23 cellular contexts compared by ENCODE assay signal in genomic region chr17:12927001-12927400, GRCh38.
"Had no signal": no experiment of that assay in that cellular context is flagged by ENCODE, and none has a peak within 500 bp of the region (broad histone marks: within the 10 kb centered on the region; RNA-seq: fewer than 3 reads in every experiment).

No MANE protein-coding gene starts in this region.

- H3K27me3 Mint-ChIP-seq: activated naive CD4-positive, alpha-beta T cell treated with anti-CD3 and anti-CD28 coated beads, Interleukin-2, amount 10 ng/mL, durations not matched to agents 7 days and 5 days; activated naive CD8-positive, alpha-beta T cell treated with anti-CD3 and anti-CD28 coated beads, Interleukin-2, amount 10 ng/mL, durations not matched to agents 7 days and 5 days had no signal

- H3K27ac Mint-ChIP-seq: activated naive CD4-positive, alpha-beta T cell treated with anti-CD3 and anti-CD28 coated beads, Interleukin-2, amount 10 ng/mL, durations not matched to agents 7 days and 5 days; activated naive CD8-positive, alpha-beta T cell treated with anti-CD3 and anti-CD28 coated beads, Interleukin-2, amount 10 ng/mL, durations not matched to agents 7 days and 5 days; activated T-cell treated with anti-CD3 and anti-CD28 coated beads, Interleukin-2, amount 50 U/mL, for 24 hours; naive thymus-derived CD4-positive, alpha-beta T cell; neural progenitor cell had no signal

- DNase-seq: activated CD4-positive, alpha-beta T cell treated with anti-CD3 and anti-CD28 coated beads for 4 hours; activated CD4-positive, alpha-beta T cell treated with anti-CD3 and anti-CD28 coated beads, Interleukin-2, amount 50 U/mL, for 48 hours; activated CD8-positive, alpha-beta memory T cell treated with anti-CD3 and anti-CD28 coated beads, Interleukin-2, amount 50 U/mL, for 4 hours; activated gamma-delta T cell; activated naive CD4-positive, alpha-beta T cell treated with anti-CD3 and anti-CD28 coated beads, Interleukin-2, amount 10 ng/mL, durations not matched to agents 7 days and 5 days; activated naive CD8-positive, alpha-beta T cell treated with anti-CD3 and anti-CD28 coated beads, Interleukin-2, amount 10 ng/mL, durations not matched to agents 7 days and 5 days; activated T-cell treated with anti-CD3 and anti-CD28 coated beads, Interleukin-2, amount 50 U/mL, for 24 hours; amniotic stem cell; central memory CD4-positive, alpha-beta T cell; effector CD4-positive, alpha-beta T cell; esophagus squamous epithelium; foreskin melanocyte; islet precursor cell; midbrain; naive thymus-derived CD4-positive, alpha-beta T cell; stimulated activated CD4-positive, alpha-beta T cell treated with anti-CD3 and anti-CD28 coated beads, Interleukin-12 subunit alpha, Interleukin-12 subunit beta, amount 100 ng/mL, for 4 hours; stimulated activated CD4-positive, alpha-beta T cell treated with anti-CD3 and anti-CD28 coated beads, Interleukin-4, amount 100 ng/mL, for 1 hour; stimulated activated naive CD8-positive, alpha-beta T cell treated with anti-CD3 and anti-CD28 coated beads, Interleukin-15, Interleukin-2, amounts not matched to agents 100 U/mL and 50 U/mL, for 24 hours; testis had no signal

- H3K4me3 Mint-ChIP-seq: activated naive CD4-positive, alpha-beta T cell treated with anti-CD3 and anti-CD28 coated beads, Interleukin-2, amount 10 ng/mL, durations not matched to agents 7 days and 5 days; activated naive CD8-positive, alpha-beta T cell treated with anti-CD3 and anti-CD28 coated beads, Interleukin-2, amount 10 ng/mL, durations not matched to agents 7 days and 5 days; activated T-cell treated with anti-CD3 and anti-CD28 coated beads, Interleukin-2, amount 50 U/mL, for 24 hours; naive thymus-derived CD4-positive, alpha-beta T cell; neural progenitor cell had no signal

- H3K36me3 Mint-ChIP-seq: activated naive CD4-positive, alpha-beta T cell treated with anti-CD3 and anti-CD28 coated beads, Interleukin-2, amount 10 ng/mL, durations not matched to agents 7 days and 5 days; activated naive CD8-positive, alpha-beta T cell treated with anti-CD3 and anti-CD28 coated beads, Interleukin-2, amount 10 ng/mL, durations not matched to agents 7 days and 5 days; naive thymus-derived CD4-positive, alpha-beta T cell had no signal

- H3K9me3 Mint-ChIP-seq: activated naive CD4-positive, alpha-beta T cell treated with anti-CD3 and anti-CD28 coated beads, Interleukin-2, amount 10 ng/mL, durations not matched to agents 7 days and 5 days; activated naive CD8-positive, alpha-beta T cell treated with anti-CD3 and anti-CD28 coated beads, Interleukin-2, amount 10 ng/mL, durations not matched to agents 7 days and 5 days; activated T-cell treated with anti-CD3 and anti-CD28 coated beads, Interleukin-2, amount 50 U/mL, for 24 hours; neural progenitor cell had no signal

- H3K4me1 ChIP-seq: esophagus squamous epithelium, neural progenitor cell, testis had no signal

- H2AFZ ChIP-seq: hepatocyte, neural progenitor cell had no signal

- H3K79me2 ChIP-seq: hepatocyte had no signal

- H3K4me2 ChIP-seq: hepatocyte, neural progenitor cell had no signal

- H3K27me3 ChIP-seq: esophagus squamous epithelium, hepatocyte, neural progenitor cell, testis had no signal

- H3K9ac ChIP-seq: neural progenitor cell had no signal

- H3K9me3 ChIP-seq: esophagus squamous epithelium, testis had no signal

- ATAC-seq: naive thymus-derived CD4-positive, alpha-beta T cell; stimulated activated naive CD8-positive, alpha-beta T cell treated with anti-CD3 and anti-CD28 coated beads, Interleukin-15, Interleukin-2, amounts not matched to agents 100 U/mL and 50 U/mL, for 24 hours had no signal

- H3K4me3 ChIP-seq: esophagus squamous epithelium, hepatocyte, neural progenitor cell, testis had no signal

- H3K36me3 ChIP-seq: esophagus squamous epithelium, neural progenitor cell had no signal

- H3K4me1 Mint-ChIP-seq: activated naive CD4-positive, alpha-beta T cell treated with anti-CD3 and anti-CD28 coated beads, Interleukin-2, amount 10 ng/mL, durations not matched to agents 7 days and 5 days; activated naive CD8-positive, alpha-beta T cell treated with anti-CD3 and anti-CD28 coated beads, Interleukin-2, amount 10 ng/mL, durations not matched to agents 7 days and 5 days had no signal

- H3K27ac ChIP-seq: epithelial cell of prostate, hepatocyte, neural progenitor cell, VCaP had no signal
